In genomic region chr17:19003966-19004600, GRCh38 we compare ENCODE assay signal across 8 cellular contexts. TPM values are rescaled to one million over a fixed set of nuclear protein-coding genes. Genes with fewer than 3 reads are reported as not detected.
DNase-seq lines count a peak whose midpoint lies in the region; ATAC-seq and TF ChIP-seq lines count a peak whose summit lies in the region.

No MANE protein-coding gene starts in this region.

- CTCF ChIA-PET in SK-N-SH (lab: Yijun Ruan, JAX), result interaction anchor here (0.6 to 2.0 kb wide), 2 partner anchors 43 to 187 kb away, joined by 3 to 7 read pairs; no protein-coding TSS in a partner anchor

- peak overlapping the region in 1 of 2 experiments; percentile 38; a peak in 1 of 4 replicates for H3K27ac ChIP-seq in SK-N-SH (ENCODE audit: low read depth in 2 of 2, low read length in 1 of 2)
- H3K27ac ChIP-seq in iPS-20b (ENCODE audit: low read length), result no peak overlapping the region

- DNase-seq in SK-N-SH (peak; percentile 54), amniotic epithelial cell (ENCODE audit: low read depth) (peak; percentile 37), GM19240 (ENCODE audit: insufficient read length, low spot score) (no peak), SKM-1 (lab: John Stamatoyannopoulos, UW; ENCODE audit: unreplicated experiment) (no peak)
- DNase-seq in stimulated activated CD4-positive, alpha-beta T cell treated with anti-CD3 and anti-CD28 coated beads, Interleukin-1b, Interleukin-23, amount 100 ng/mL, for 1 hour (ENCODE audit: low read depth in 2 of 2), result peak; percentile 12 to 50

- peaks cover 0 to 4% of the 10 kb centered on the region in 2 experiments for H3K36me3 ChIP-seq in SK-N-SH (replicated peaks in 1 of 2; ENCODE audit: control insufficient read depth in 1 of 2, insufficient read depth in 2 of 2, low read length in 1 of 2)
- H3K36me3 ChIP-seq in iPS-20b (ENCODE audit: insufficient read depth, low read depth, low read length), result peaks cover 33% of the 10 kb centered on the region

- no peak for TF ChIP-seq CTCF in SK-N-SH (IDR thresholded peaks at IDR 0.05)

- H3K27me3 ChIP-seq in SK-N-SH (ENCODE audit: insufficient read depth), result no peaks in the 10 kb centered on the region
- no peaks in the 10 kb centered on the region; the same call in 1 of the 2 replicates for H3K27me3 ChIP-seq in iPS-20b (ENCODE audit: insufficient read depth, low read length)

- POLR2A ChIA-PET in SK-N-SH (lab: Yijun Ruan, JAX), result no interaction called here

- H3K4me1 ChIP-seq in SK-N-SH (ENCODE audit: control insufficient read depth in 1 of 2, insufficient read depth in 2 of 2, low read depth in 1 of 2, low read length in 1 of 2), result peaks cover 8 to 14% of the 10 kb centered on the region in 2 experiments; a peak in 2 of 4 replicates
- peaks cover 10% of the 10 kb centered on the region; the same call in 1 of the 2 replicates for H3K4me1 ChIP-seq in iPS-20b (ENCODE audit: insufficient read depth, low read length)

- ATAC-seq in GM18498 (IDR thresholded peaks at IDR 0.05; ENCODE audit: unreplicated experiment), result peak; percentile 39
- ATAC-seq in HG02973 (IDR thresholded peaks at IDR 0.05; ENCODE audit: unreplicated experiment), result peak; percentile 7

- H3K4me3 ChIP-seq in SK-N-SH (ENCODE audit: low read depth in 2 of 2, low read length in 1 of 2) (peak overlapping the region; percentile 58 to 68), iPS-20b (ENCODE audit: low read length) (peak overlapping the region; percentile 85)

- no peaks in the 10 kb centered on the region for H3K9me2 ChIP-seq in SK-N-SH

- H3K9ac ChIP-seq in SK-N-SH, result peak overlapping the region; percentile 80
- peak overlapping the region; percentile 79 for H3K9ac ChIP-seq in iPS-20b (ENCODE audit: low read depth, low read length)

- peaks cover 15% of the 10 kb centered on the region for H3F3A ChIP-seq in SK-N-SH (replicated peaks; ENCODE audit: insufficient read depth)

- peaks cover 44% of the 10 kb centered on the region; the same call in 1 of the 2 replicates for H3K79me2 ChIP-seq in SK-N-SH (ENCODE audit: insufficient read depth)

- WGBS in SK-N-SH (ENCODE audit: low lambda C conversion rate), result 29% methylated on average over 30 of the region's 46 CpGs

- no peaks in the 10 kb centered on the region for H4K20me1 ChIP-seq in SK-N-SH (ENCODE audit: insufficient read depth)

- TF ChIP-seq EP300 in SK-N-SH (IDR thresholded peaks at IDR 0.05; ENCODE audit: borderline replicate concordance in 1 of 2, low read depth in 1 of 2, low read length in 1 of 2), result no peak

- peak overlapping the region; percentile 65; the same call in 1 of the 2 replicates for H2AFZ ChIP-seq in SK-N-SH (ENCODE audit: low read depth)

- peak overlapping the region; percentile 79 for H3K4me2 ChIP-seq in SK-N-SH

- no peaks in the 10 kb centered on the region for H3K9me3 ChIP-seq in SK-N-SH
- H3K9me3 ChIP-seq in iPS-20b (ENCODE audit: insufficient read depth, low read depth, low read length), result no peaks in the 10 kb centered on the region; the same call in 1 of the 2 replicates

- no peak for TF ChIP-seq RAD21 in SK-N-SH (IDR thresholded peaks at IDR 0.05; ENCODE audit: low read length)

TF ChIP-seq in SK-N-SH, 30 proteins besides CTCF, POLR2A, EP300 and RAD21:
- no peak for TF ChIP-seq IRF3 (IDR thresholded peaks at IDR 0.05; ENCODE audit: low read depth, low read length)
- TF ChIP-seq ELF1 (IDR thresholded peaks at IDR 0.05), result peak; percentile 37; the same call in 1 of the 2 replicates
TF ChIP-seq in SK-N-SH: peak in this region for 1.

RNA-seq across cellular contexts. Expression of gene FAM83G, which starts 0.5 kb away (rescaled TPM):
- 6.4 and 6.5 TPM in 2 replicates for polyA plus RNA-seq in SK-N-SH (2012; rRNA removed)
- 2.2 and 3.8 TPM in 2 replicates for polyA plus RNA-seq in SK-N-SH (2012; cell fraction: cytosol; rRNA removed)
- polyA plus RNA-seq in SK-N-SH (2012; cell fraction: nucleus; rRNA removed), result 13.1 and 14.0 TPM in 2 replicates

RNA-seq across cellular contexts. Expression of gene GRAP, which starts 42.7 kb away (rescaled TPM):
- 0.02 TPM in 1 of 2 replicates, not detected in the other for polyA plus RNA-seq in SK-N-SH (2012; rRNA removed)
- 0.01 TPM in 2 replicates for polyA plus RNA-seq in SK-N-SH (2012; cell fraction: cytosol; rRNA removed)
- polyA plus RNA-seq in SK-N-SH (2012; cell fraction: nucleus; rRNA removed), result 0.25 and 0.27 TPM in 2 replicates

RNA-seq across cellular contexts. Expression of gene SLC5A10, which starts 52.1 kb away (rescaled TPM):
- not detected in 2 replicates for polyA plus RNA-seq in SK-N-SH (2012; rRNA removed)
- not detected in 2 replicates for polyA plus RNA-seq in SK-N-SH (2012; cell fraction: cytosol; rRNA removed)
- polyA plus RNA-seq in SK-N-SH (2012; cell fraction: nucleus; rRNA removed), result 0.01 TPM in 2 replicates

Comparison
In these comparisons a context has a peak if more than half of its experiments do, and no peak if none do; other contexts are left out.
1. DNase-seq: peak in SK-N-SH (single experiment), amniotic epithelial cell (single experiment) and stimulated activated CD4-positive, alpha-beta T cell treated with anti-CD3 and anti-CD28 coated beads, Interleukin-1b, Interleukin-23, amount 100 ng/mL, for 1 hour (2 of 2); none in GM19240 (single experiment) and SKM-1 (single experiment).